Comparison of ENCODE assay signal across 14 cellular contexts in the genomic region with DNA sequence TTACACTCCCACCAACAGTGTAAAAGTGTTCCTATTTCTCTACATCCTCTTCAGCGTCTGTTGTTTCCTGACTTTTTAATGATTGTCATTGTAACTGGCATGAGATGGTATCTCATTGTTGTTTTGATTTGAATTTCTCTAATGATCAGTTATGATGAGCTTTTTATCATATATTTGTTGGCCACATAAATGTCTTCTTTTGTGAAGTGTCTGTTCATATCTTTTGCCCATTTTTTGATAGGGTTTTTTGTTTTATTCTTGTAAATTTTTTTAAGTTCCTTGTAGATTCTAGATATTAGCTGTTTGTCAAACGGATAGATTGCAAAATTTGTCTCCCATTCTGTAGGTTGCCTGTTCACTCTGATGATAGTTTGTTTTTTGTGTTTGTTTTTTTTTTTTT. TPM values are rescaled to one million over a fixed set of nuclear protein-coding genes. Genes with fewer than 3 reads are reported as not detected.
DNase-seq lines count a peak whose midpoint lies in the region; ATAC-seq, FAIRE-seq and TF ChIP-seq lines count a peak whose summit lies in the region.
"Not testable (repeated sequence)": the region's sequence is repeated elsewhere in the genome, so short reads cannot be mapped to it uniquely, and the experiment has no call there.
"Had no signal": no experiment of that assay in that cellular context is flagged by ENCODE, and none has a peak within 500 bp of the region (broad histone marks: within the 10 kb centered on the region; RNA-seq: fewer than 3 reads in every experiment).

No MANE protein-coding gene starts in this region.

- intact Hi-C loops in activated T-helper 1 cell treated with anti-CD3 and anti-CD28 coated beads, Interleukin-12 subunit alpha, Interleukin-12 subunit beta, Interleukin-2, Interleukin-4 antibody, amounts not matched to agents 30 ng/mL and 10 ng/mL and 1 ng/mL, durations not matched to agents 14 hours and 24 hours and 36 hours (cut with micrococcal nuclease), result loop anchor here (1.0 kb wide), 1 partner anchor 9 kb away; no protein-coding TSS in a partner anchor
- intact Hi-C loops in natural killer cell (cut with micrococcal nuclease), result not testable (repeated sequence)

- H3K9me3 Mint-ChIP-seq in T-cell (peaks cover 9 to 30% (median 12%) of the 10 kb centered on the region in 3 donors), natural killer cell (peaks cover 2 to 12% of the 10 kb centered on the region in 2 donors)
- peaks cover 45% of the 10 kb centered on the region for H3K9me3 Mint-ChIP-seq in activated CD4-positive, alpha-beta T cell treated with anti-CD3 and anti-CD28 coated beads, Interleukin-2, amount 10 ng/mL, durations not matched to agents 7 days and 5 days
- H3K9me3 Mint-ChIP-seq in activated T-helper 1 cell treated with anti-CD3 and anti-CD28 coated beads, Interleukin-12 subunit alpha, Interleukin-12 subunit beta, Interleukin-2, Interleukin-4 antibody, amounts not matched to agents 30 ng/mL and 10 ng/mL and 1 ng/mL, durations not matched to agents 14 hours and 24 hours and 36 hours, result peaks cover 39% of the 10 kb centered on the region
- peaks cover 41% of the 10 kb centered on the region for H3K9me3 Mint-ChIP-seq in activated naive CD8-positive, alpha-beta T cell treated with anti-CD3 and anti-CD28 coated beads for 36 hours
- H3K9me3 Mint-ChIP-seq in stimulated activated naive CD8-positive, alpha-beta T cell treated with anti-CD3 and anti-CD28 coated beads, Interleukin-15, amount 100 ng/mL, for 72 hours, result peaks cover 33 to 34% of the 10 kb centered on the region in 2 donors

- peak overlapping the region; percentile 21 to 50 (median 45) for H3K4me3 Mint-ChIP-seq in T-cell
- H3K4me3 Mint-ChIP-seq in activated CD4-positive, alpha-beta T cell treated with anti-CD3 and anti-CD28 coated beads, Interleukin-2, amount 10 ng/mL, durations not matched to agents 7 days and 5 days, result peak overlapping the region; percentile 3
- H3K4me3 Mint-ChIP-seq in activated T-helper 1 cell treated with anti-CD3 and anti-CD28 coated beads, Interleukin-12 subunit alpha, Interleukin-12 subunit beta, Interleukin-2, Interleukin-4 antibody, amounts not matched to agents 30 ng/mL and 10 ng/mL and 1 ng/mL, durations not matched to agents 14 hours and 24 hours and 36 hours, result peak overlapping the region; percentile 24
- H3K4me3 Mint-ChIP-seq in activated naive CD8-positive, alpha-beta T cell treated with anti-CD3 and anti-CD28 coated beads for 36 hours, result peak overlapping the region; percentile 71
- peak overlapping the region; percentile 35 for H3K4me3 Mint-ChIP-seq in natural killer cell
- peak overlapping the region; percentile 53 to 56 for H3K4me3 Mint-ChIP-seq in stimulated activated naive CD8-positive, alpha-beta T cell treated with anti-CD3 and anti-CD28 coated beads, Interleukin-15, amount 100 ng/mL, for 72 hours

- not testable (repeated sequence) for DNase-seq in T-cell; activated CD4-positive, alpha-beta T cell treated with anti-CD3 and anti-CD28 coated beads, Interleukin-2, amount 10 ng/mL, durations not matched to agents 7 days and 5 days; activated T-helper 1 cell treated with anti-CD3 and anti-CD28 coated beads, Interleukin-12 subunit alpha, Interleukin-12 subunit beta, Interleukin-2, Interleukin-4 antibody, amounts not matched to agents 30 ng/mL and 10 ng/mL and 1 ng/mL, durations not matched to agents 14 hours and 24 hours and 36 hours (ENCODE audit: low spot score); activated naive CD8-positive, alpha-beta T cell treated with anti-CD3 and anti-CD28 coated beads for 36 hours; frontal cortex (ENCODE audit: low spot score in 2 of 2); natural killer cell; stimulated activated naive CD8-positive, alpha-beta T cell treated with anti-CD3 and anti-CD28 coated beads, Interleukin-15, amount 100 ng/mL, for 72 hours

- TF ChIP-seq CTCF in natural killer cell (IDR thresholded peaks at IDR 0.05), result not testable (repeated sequence)

- H3K27ac Mint-ChIP-seq in T-cell (peak overlapping the region; percentile 83 to 86), natural killer cell (peak overlapping the region; percentile 85 to 87)
- peak overlapping the region; percentile 31 for H3K27ac Mint-ChIP-seq in activated CD4-positive, alpha-beta T cell treated with anti-CD3 and anti-CD28 coated beads, Interleukin-2, amount 10 ng/mL, durations not matched to agents 7 days and 5 days
- H3K27ac Mint-ChIP-seq in activated T-helper 1 cell treated with anti-CD3 and anti-CD28 coated beads, Interleukin-12 subunit alpha, Interleukin-12 subunit beta, Interleukin-2, Interleukin-4 antibody, amounts not matched to agents 30 ng/mL and 10 ng/mL and 1 ng/mL, durations not matched to agents 14 hours and 24 hours and 36 hours, result not testable (repeated sequence)
- H3K27ac Mint-ChIP-seq in activated naive CD8-positive, alpha-beta T cell treated with anti-CD3 and anti-CD28 coated beads for 36 hours, result peak overlapping the region; percentile 83
- H3K27ac Mint-ChIP-seq in stimulated activated naive CD8-positive, alpha-beta T cell treated with anti-CD3 and anti-CD28 coated beads, Interleukin-15, amount 100 ng/mL, for 72 hours, result peak overlapping the region in 1 of 2 donors; percentile 88

- FAIRE-seq in frontal cortex (lab: Jason Lieb, UNC), result peak; percentile 52

- H3K27me3 Mint-ChIP-seq in T-cell; activated CD4-positive, alpha-beta T cell treated with anti-CD3 and anti-CD28 coated beads, Interleukin-2, amount 10 ng/mL, durations not matched to agents 7 days and 5 days; activated T-helper 1 cell treated with anti-CD3 and anti-CD28 coated beads, Interleukin-12 subunit alpha, Interleukin-12 subunit beta, Interleukin-2, Interleukin-4 antibody, amounts not matched to agents 30 ng/mL and 10 ng/mL and 1 ng/mL, durations not matched to agents 14 hours and 24 hours and 36 hours (ENCODE audit: insufficient read depth); activated naive CD8-positive, alpha-beta T cell treated with anti-CD3 and anti-CD28 coated beads for 36 hours; natural killer cell (ENCODE audit: low read depth in 2 of 2); stimulated activated naive CD8-positive, alpha-beta T cell treated with anti-CD3 and anti-CD28 coated beads, Interleukin-15, amount 100 ng/mL, for 72 hours: not testable (repeated sequence)

- H3K36me3 Mint-ChIP-seq in T-cell (peaks cover 80% of the 10 kb centered on the region), natural killer cell (peaks cover 55% of the 10 kb centered on the region)
- H3K36me3 Mint-ChIP-seq in activated CD4-positive, alpha-beta T cell treated with anti-CD3 and anti-CD28 coated beads, Interleukin-2, amount 10 ng/mL, durations not matched to agents 7 days and 5 days (ENCODE audit: low read depth), result peaks cover 90% of the 10 kb centered on the region
- H3K36me3 Mint-ChIP-seq in activated T-helper 1 cell treated with anti-CD3 and anti-CD28 coated beads, Interleukin-12 subunit alpha, Interleukin-12 subunit beta, Interleukin-2, Interleukin-4 antibody, amounts not matched to agents 30 ng/mL and 10 ng/mL and 1 ng/mL, durations not matched to agents 14 hours and 24 hours and 36 hours (ENCODE audit: low read depth), result peaks cover 76% of the 10 kb centered on the region
- peaks cover 90% of the 10 kb centered on the region for H3K36me3 Mint-ChIP-seq in activated naive CD8-positive, alpha-beta T cell treated with anti-CD3 and anti-CD28 coated beads for 36 hours

- ATAC-seq in T-cell (replicated peaks in 1 of 4); natural killer cell; stimulated activated naive CD8-positive, alpha-beta T cell treated with anti-CD3 and anti-CD28 coated beads, Interleukin-15, amount 100 ng/mL, for 72 hours: not testable (repeated sequence)

- POLR2A ChIA-PET in T-cell (lab: Charles Lee), result interaction anchor here in 1 of 2 donors (0.6 kb wide), 1 partner anchor 61 kb away, joined by 3 read pairs; no protein-coding TSS in a partner anchor
- POLR2A ChIA-PET in activated CD4-positive, alpha-beta T cell treated with anti-CD3 and anti-CD28 coated beads, Interleukin-2, amount 10 ng/mL, durations not matched to agents 7 days and 5 days (lab: Charles Lee), result interaction anchor here (0.6 to 1.1 kb wide), 3 partner anchors 35 to 731 kb away, joined by 3 to 6 read pairs (median 6); no protein-coding TSS in a partner anchor

- CTCF ChIA-PET in T-cell (lab: Charles Lee), result interaction anchor here (0.6 to 2.2 kb wide), 7 partner anchors 14 to 229 kb away, joined by 3 to 6 read pairs (median 3); no protein-coding TSS in a partner anchor
- CTCF ChIA-PET in activated CD4-positive, alpha-beta T cell treated with anti-CD3 and anti-CD28 coated beads, Interleukin-2, amount 10 ng/mL, durations not matched to agents 7 days and 5 days (lab: Charles Lee), result interaction anchor here (1.1 to 1.8 kb wide), 4 partner anchors 19 to 25 kb away, joined by 3 to 6 read pairs (median 4); no protein-coding TSS in a partner anchor

- H3K4me1 Mint-ChIP-seq in T-cell (peaks cover 74 to 85% (median 82%) of the 10 kb centered on the region in 3 donors), natural killer cell (peaks cover 66 to 73% of the 10 kb centered on the region in 2 donors)
- peaks cover 81% of the 10 kb centered on the region for H3K4me1 Mint-ChIP-seq in activated CD4-positive, alpha-beta T cell treated with anti-CD3 and anti-CD28 coated beads, Interleukin-2, amount 10 ng/mL, durations not matched to agents 7 days and 5 days
- peaks cover 74% of the 10 kb centered on the region for H3K4me1 Mint-ChIP-seq in activated T-helper 1 cell treated with anti-CD3 and anti-CD28 coated beads, Interleukin-12 subunit alpha, Interleukin-12 subunit beta, Interleukin-2, Interleukin-4 antibody, amounts not matched to agents 30 ng/mL and 10 ng/mL and 1 ng/mL, durations not matched to agents 14 hours and 24 hours and 36 hours (ENCODE audit: low read depth)
- peaks cover 73% of the 10 kb centered on the region for H3K4me1 Mint-ChIP-seq in activated naive CD8-positive, alpha-beta T cell treated with anti-CD3 and anti-CD28 coated beads for 36 hours
- H3K4me1 Mint-ChIP-seq in stimulated activated naive CD8-positive, alpha-beta T cell treated with anti-CD3 and anti-CD28 coated beads, Interleukin-15, amount 100 ng/mL, for 72 hours, result peaks cover 78% of the 10 kb centered on the region

RNA-seq across cellular contexts. Expression of gene CLEC2D, which starts 13.4 kb away (rescaled TPM):
- total RNA-seq in T-cell (100 to 1,000 TPM; 217 to 338 (median 311) TPM), frontal cortex (15.5 TPM), natural killer cell (100 to 1,000 TPM; 140 to 219 (median 209) TPM)
- 100 to 1,000 TPM; 296 to 299 TPM for total RNA-seq in activated CD4-positive, alpha-beta T cell treated with anti-CD3 and anti-CD28 coated beads, Interleukin-2, amount 10 ng/mL, durations not matched to agents 7 days and 5 days
- 371 and 395 TPM in 2 replicates for total RNA-seq in activated T-helper 1 cell treated with anti-CD3 and anti-CD28 coated beads, Interleukin-12 subunit alpha, Interleukin-12 subunit beta, Interleukin-2, Interleukin-4 antibody, amounts not matched to agents 30 ng/mL and 10 ng/mL and 1 ng/mL, durations not matched to agents 14 hours and 24 hours and 36 hours
- total RNA-seq in activated naive CD8-positive, alpha-beta T cell treated with anti-CD3 and anti-CD28 coated beads for 36 hours, result 100 to 1,000 TPM; 270 to 290 TPM

RNA-seq across cellular contexts. Expression of gene CLECL1, which starts 49.9 kb away (rescaled TPM):
- 1 to 10 TPM; 1.1 to 4.4 (median 2.9) TPM for total RNA-seq in T-cell
- 1 to 10 TPM; 1.2 to 1.4 TPM for total RNA-seq in activated CD4-positive, alpha-beta T cell treated with anti-CD3 and anti-CD28 coated beads, Interleukin-2, amount 10 ng/mL, durations not matched to agents 7 days and 5 days
- total RNA-seq in activated T-helper 1 cell treated with anti-CD3 and anti-CD28 coated beads, Interleukin-12 subunit alpha, Interleukin-12 subunit beta, Interleukin-2, Interleukin-4 antibody, amounts not matched to agents 30 ng/mL and 10 ng/mL and 1 ng/mL, durations not matched to agents 14 hours and 24 hours and 36 hours, result 7.6 and 9.1 TPM in 2 replicates
- 1 to 10 TPM; 6.4 to 7.0 TPM for total RNA-seq in activated naive CD8-positive, alpha-beta T cell treated with anti-CD3 and anti-CD28 coated beads for 36 hours
- total RNA-seq in frontal cortex, result not detected
- 1 to 10 TPM in 1 of 3 donors, under 1 TPM in 2; 0.64 to 1.5 (median 0.72) TPM for total RNA-seq in natural killer cell
- total RNA-seq: Daoy, GM23248, H9, HFFc6, PC-3, Right ventricle myocardium superior, RPMI7951 had no signal

Comparison
In these comparisons a context has a peak if more than half of its experiments do, and no peak if none do; other contexts are left out.
1. H3K4me3 Mint-ChIP-seq: peak in every context shown above with its lines; median percentile 71 in activated naive CD8-positive, alpha-beta T cell treated with anti-CD3 and anti-CD28 coated beads for 36 hours; 54 in stimulated activated naive CD8-positive, alpha-beta T cell treated with anti-CD3 and anti-CD28 coated beads, Interleukin-15, amount 100 ng/mL, for 72 hours; 45 in T-cell; 35 in natural killer cell; 24 in activated T-helper 1 cell treated with anti-CD3 and anti-CD28 coated beads, Interleukin-12 subunit alpha, Interleukin-12 subunit beta, Interleukin-2, Interleukin-4 antibody, amounts not matched to agents 30 ng/mL and 10 ng/mL and 1 ng/mL, durations not matched to agents 14 hours and 24 hours and 36 hours; 3 in activated CD4-positive, alpha-beta T cell treated with anti-CD3 and anti-CD28 coated beads, Interleukin-2, amount 10 ng/mL, durations not matched to agents 7 days and 5 days.